15 cellular contexts compared by ENCODE assay signal in the genomic region with DNA sequence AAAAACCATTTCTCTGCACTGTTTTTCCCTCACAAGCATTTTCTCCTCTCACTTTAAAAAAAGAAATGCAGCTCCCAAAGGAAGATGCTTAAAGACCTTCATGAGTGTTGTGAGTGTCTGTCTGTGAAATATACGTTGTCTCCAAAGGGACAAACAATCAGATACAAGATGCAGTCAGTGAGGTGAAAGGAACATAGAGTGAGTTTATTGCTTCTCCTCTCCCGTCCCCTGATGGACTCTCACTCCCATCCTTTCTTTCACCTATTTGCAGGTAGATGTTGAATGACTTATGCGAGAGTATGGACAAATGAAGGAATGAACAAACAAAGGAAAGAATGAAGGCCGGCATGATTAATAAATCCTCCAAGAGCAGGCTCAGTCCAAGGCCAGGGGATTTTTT.
A peak's percentile ranks its signal among the peaks of the same experiment; 100 is the strongest.
DNase-seq lines count a peak whose midpoint lies in the region; ATAC-seq and TF ChIP-seq lines count a peak whose summit lies in the region.
"Had no signal": no experiment of that assay in that cellular context is flagged by ENCODE, and none has a peak within 500 bp of the region (broad histone marks: within the 10 kb centered on the region; RNA-seq: fewer than 3 reads in every experiment).

No MANE protein-coding gene starts in this region.

- peak overlapping the region; percentile 96 for H3K27ac ChIP-seq in OCI-LY3 (ENCODE audit: low read length)
- H3K27ac ChIP-seq: dorsolateral prefrontal cortex had no signal

- BruUV-seq in Caco-2 (replicated peaks; lab: Mats Ljungman, UMichigan): no TSS peak

- peak overlapping the region; percentile 74; the same call in 1 of the 2 replicates for H3K9ac ChIP-seq in OCI-LY3 (ENCODE audit: low read length)

- intact Hi-C loops in activated naive CD4-positive, alpha-beta T cell treated with anti-CD3 and anti-CD28 coated beads for 36 hours (cut with micrococcal nuclease): loop anchor here (1.0 to 10.0 kb wide), 2 partner anchors 141 to 563 kb away; no protein-coding TSS in a partner anchor
- intact Hi-C loops in dendritic cell treated with granulocyte-macrophage colony-stimulating factor and Interleukin-4, amounts not matched to agents 40 ng/mL and 50 ng/mL, for 4 days (cut with micrococcal nuclease): no loop called here
- intact Hi-C loops in Caco-2 (cut with micrococcal nuclease; ENCODE audit: unreplicated experiment): no loop called here

- H3K36me3 ChIP-seq in OCI-LY3 (replicated peaks; ENCODE audit: low read depth, low read length) (peaks cover 25% of the 10 kb centered on the region), Caco-2 (ENCODE audit: control insufficient read depth, insufficient read depth, low read length) (no peaks in the 10 kb centered on the region)

- no peak overlapping the region for H2AFZ ChIP-seq in OCI-LY3 (ENCODE audit: low read depth, low read length)
- H2AFZ ChIP-seq: PC-9 had no signal

- peaks cover 70% of the 10 kb centered on the region for H3K4me1 Mint-ChIP-seq in activated naive CD4-positive, alpha-beta T cell treated with anti-CD3 and anti-CD28 coated beads for 36 hours (ENCODE audit: low read depth)
- H3K4me1 Mint-ChIP-seq in dendritic cell treated with granulocyte-macrophage colony-stimulating factor and Interleukin-4, amounts not matched to agents 40 ng/mL and 50 ng/mL, for 4 days (ENCODE audit: low read depth): peaks cover 22% of the 10 kb centered on the region
- peaks cover 55% of the 10 kb centered on the region for H3K4me1 Mint-ChIP-seq in stimulated activated memory B cell treated with anti-CD40 and anti-IgM and Interleukin-4, amounts not matched to agents 10 μg/mL and 1 μg/mL and 100 μg/mL, for 72 hours
- H3K4me1 Mint-ChIP-seq in Caco-2 (ENCODE audit: low read depth, unreplicated experiment): peaks cover 5% of the 10 kb centered on the region
- peaks cover 33 to 46% of the 10 kb centered on the region in 2 donors for H3K4me1 Mint-ChIP-seq in stimulated activated naive B cell treated with anti-CD40 and anti-IgM and Interleukin-4, amounts not matched to agents 10 μg/mL and 1 μg/mL and 100 μg/mL, for 72 hours

- peaks cover 79% of the 10 kb centered on the region for H3K4me1 ChIP-seq in OCI-LY3 (ENCODE audit: low read length)
- no peaks in the 10 kb centered on the region for H3K4me1 ChIP-seq in Caco-2

- no peak for TF ChIP-seq CTCF in OCI-LY3 (IDR thresholded peaks at IDR 0.05; ENCODE audit: low read depth, low read length)
- TF ChIP-seq CTCF in Caco-2 (IDR thresholded peaks at IDR 0.05; ENCODE audit: insufficient read depth in 1 of 2, low read depth in 1 of 2, low read length in 1 of 2, severe bottlenecking in 1 of 2, unreplicated experiment in 1 of 2): no peak

- H3K4me2 ChIP-seq in OCI-LY3 (ENCODE audit: low read length): peak overlapping the region; percentile 85
- H3K4me2 ChIP-seq: PC-9 had no signal

- H4K20me1 ChIP-seq in OCI-LY3 (ENCODE audit: insufficient read depth, low read length): no peaks in the 10 kb centered on the region; the same call in none of the 2 replicates

- peaks cover 27% of the 10 kb centered on the region for H3K36me3 Mint-ChIP-seq in activated naive CD4-positive, alpha-beta T cell treated with anti-CD3 and anti-CD28 coated beads for 36 hours (ENCODE audit: low read depth)
- H3K36me3 Mint-ChIP-seq in dendritic cell treated with granulocyte-macrophage colony-stimulating factor and Interleukin-4, amounts not matched to agents 40 ng/mL and 50 ng/mL, for 4 days (ENCODE audit: low read depth): no peaks in the 10 kb centered on the region
- H3K36me3 Mint-ChIP-seq in stimulated activated memory B cell treated with anti-CD40 and anti-IgM and Interleukin-4, amounts not matched to agents 10 μg/mL and 1 μg/mL and 100 μg/mL, for 72 hours: peaks cover 5% of the 10 kb centered on the region
- H3K36me3 Mint-ChIP-seq in Caco-2 (ENCODE audit: insufficient read depth, unreplicated experiment): peaks cover 7% of the 10 kb centered on the region
- peaks cover 0 to 17% of the 10 kb centered on the region in 2 donors for H3K36me3 Mint-ChIP-seq in stimulated activated naive B cell treated with anti-CD40 and anti-IgM and Interleukin-4, amounts not matched to agents 10 μg/mL and 1 μg/mL and 100 μg/mL, for 72 hours

- POLR2A ChIA-PET in Caco-2 (lab: Charles Lee): no interaction called here

- peaks cover 85% of the 10 kb centered on the region for H3K79me2 ChIP-seq in OCI-LY3 (ENCODE audit: low read length)

- no peak for DNase-seq in activated naive CD4-positive, alpha-beta T cell treated with anti-CD3 and anti-CD28 coated beads for 36 hours
- DNase-seq in activated naive CD4-positive, alpha-beta T cell (lab: John Stamatoyannopoulos, UW): no peak
- DNase-seq in Caco-2: no peak
- no peak for DNase-seq in stimulated activated naive B cell treated with anti-CD40 and anti-IgM and Interleukin-4, amounts not matched to agents 10 μg/mL and 1 μg/mL and 100 μg/mL, for 72 hours
- DNase-seq: dorsolateral prefrontal cortex; foreskin melanocyte; NCI-H1092 treated with DMSO at 0.1 percent for 48 hours; NCI-H446; PC-9; stimulated activated CD4-positive, alpha-beta T cell treated with anti-CD3 and anti-CD28 coated beads, Interleukin-15, amount 100 ng/mL, for 24 hours had no signal

- H3K27me3 Mint-ChIP-seq in activated naive CD4-positive, alpha-beta T cell treated with anti-CD3 and anti-CD28 coated beads for 36 hours (ENCODE audit: low read depth): no peaks in the 10 kb centered on the region
- peaks cover 13% of the 10 kb centered on the region for H3K27me3 Mint-ChIP-seq in dendritic cell treated with granulocyte-macrophage colony-stimulating factor and Interleukin-4, amounts not matched to agents 40 ng/mL and 50 ng/mL, for 4 days
- no peaks in the 10 kb centered on the region for H3K27me3 Mint-ChIP-seq in stimulated activated memory B cell treated with anti-CD40 and anti-IgM and Interleukin-4, amounts not matched to agents 10 μg/mL and 1 μg/mL and 100 μg/mL, for 72 hours
- no peaks in the 10 kb centered on the region for H3K27me3 Mint-ChIP-seq in Caco-2 (ENCODE audit: insufficient read depth, unreplicated experiment)
- H3K27me3 Mint-ChIP-seq in stimulated activated naive B cell treated with anti-CD40 and anti-IgM and Interleukin-4, amounts not matched to agents 10 μg/mL and 1 μg/mL and 100 μg/mL, for 72 hours: no peaks in the 10 kb centered on the region

- peak overlapping the region; percentile 65 for H3K4me3 ChIP-seq in OCI-LY3 (ENCODE audit: low read length)
- H3K4me3 ChIP-seq in Caco-2 (ENCODE audit: low read depth, low read length): no peak overlapping the region
- H3K4me3 ChIP-seq: dorsolateral prefrontal cortex, PC-9 had no signal

- H3K4me3 Mint-ChIP-seq in activated naive CD4-positive, alpha-beta T cell treated with anti-CD3 and anti-CD28 coated beads for 36 hours: no peak overlapping the region
- peak overlapping the region; percentile 7 for H3K4me3 Mint-ChIP-seq in dendritic cell treated with granulocyte-macrophage colony-stimulating factor and Interleukin-4, amounts not matched to agents 40 ng/mL and 50 ng/mL, for 4 days
- H3K4me3 Mint-ChIP-seq in stimulated activated memory B cell treated with anti-CD40 and anti-IgM and Interleukin-4, amounts not matched to agents 10 μg/mL and 1 μg/mL and 100 μg/mL, for 72 hours: peak overlapping the region; percentile 58
- no peak overlapping the region for H3K4me3 Mint-ChIP-seq in Caco-2 (ENCODE audit: unreplicated experiment)
- no peak overlapping the region for H3K4me3 Mint-ChIP-seq in stimulated activated naive B cell treated with anti-CD40 and anti-IgM and Interleukin-4, amounts not matched to agents 10 μg/mL and 1 μg/mL and 100 μg/mL, for 72 hours
- H3K4me3 Mint-ChIP-seq: mesothelial cell of epicardium had no signal

- H3K27me3 ChIP-seq in OCI-LY3 (ENCODE audit: low read depth, low read length) (no peaks in the 10 kb centered on the region), Caco-2 (replicated peaks; ENCODE audit: control insufficient read depth, insufficient read depth, low read length) (no peaks in the 10 kb centered on the region)

- H3K9me3 ChIP-seq in OCI-LY3 (ENCODE audit: insufficient read depth, low read length): no peaks in the 10 kb centered on the region
- no peaks in the 10 kb centered on the region for H3K9me3 ChIP-seq in Caco-2

- H3K27ac Mint-ChIP-seq in activated naive CD4-positive, alpha-beta T cell treated with anti-CD3 and anti-CD28 coated beads for 36 hours: peak overlapping the region; percentile 81
- H3K27ac Mint-ChIP-seq in dendritic cell treated with granulocyte-macrophage colony-stimulating factor and Interleukin-4, amounts not matched to agents 40 ng/mL and 50 ng/mL, for 4 days: peak overlapping the region; percentile 73
- peak overlapping the region; percentile 74 for H3K27ac Mint-ChIP-seq in stimulated activated memory B cell treated with anti-CD40 and anti-IgM and Interleukin-4, amounts not matched to agents 10 μg/mL and 1 μg/mL and 100 μg/mL, for 72 hours
- no peak overlapping the region for H3K27ac Mint-ChIP-seq in Caco-2 (ENCODE audit: unreplicated experiment)
- H3K27ac Mint-ChIP-seq in stimulated activated naive B cell treated with anti-CD40 and anti-IgM and Interleukin-4, amounts not matched to agents 10 μg/mL and 1 μg/mL and 100 μg/mL, for 72 hours: no peak overlapping the region
- H3K27ac Mint-ChIP-seq: mesothelial cell of epicardium had no signal

- no peaks in the 10 kb centered on the region for H3K9me3 Mint-ChIP-seq in activated naive CD4-positive, alpha-beta T cell treated with anti-CD3 and anti-CD28 coated beads for 36 hours
- no peaks in the 10 kb centered on the region for H3K9me3 Mint-ChIP-seq in dendritic cell treated with granulocyte-macrophage colony-stimulating factor and Interleukin-4, amounts not matched to agents 40 ng/mL and 50 ng/mL, for 4 days
- no peaks in the 10 kb centered on the region for H3K9me3 Mint-ChIP-seq in stimulated activated memory B cell treated with anti-CD40 and anti-IgM and Interleukin-4, amounts not matched to agents 10 μg/mL and 1 μg/mL and 100 μg/mL, for 72 hours
- no peaks in the 10 kb centered on the region for H3K9me3 Mint-ChIP-seq in Caco-2 (ENCODE audit: unreplicated experiment)
- no peaks in the 10 kb centered on the region for H3K9me3 Mint-ChIP-seq in stimulated activated naive B cell treated with anti-CD40 and anti-IgM and Interleukin-4, amounts not matched to agents 10 μg/mL and 1 μg/mL and 100 μg/mL, for 72 hours

- CTCF ChIA-PET in activated naive CD4-positive, alpha-beta T cell treated with anti-CD3 and anti-CD28 coated beads for 36 hours (lab: Charles Lee): no interaction called here
- CTCF ChIA-PET in Caco-2 (lab: Charles Lee): no interaction called here

- no peak for ATAC-seq in stimulated activated memory B cell treated with anti-CD40 and anti-IgM and Interleukin-4, amounts not matched to agents 10 μg/mL and 1 μg/mL and 100 μg/mL, for 72 hours
- ATAC-seq in stimulated activated naive B cell treated with anti-CD40 and anti-IgM and Interleukin-4, amounts not matched to agents 10 μg/mL and 1 μg/mL and 100 μg/mL, for 72 hours (replicated peaks): no peak
- no peak for ATAC-seq in GM18861 (IDR thresholded peaks at IDR 0.05; ENCODE audit: unreplicated experiment)

Comparison
In these comparisons a context has a peak if more than half of its experiments do, and no peak if none do; other contexts are left out.
1. H3K27ac Mint-ChIP-seq: peak in activated naive CD4-positive, alpha-beta T cell treated with anti-CD3 and anti-CD28 coated beads for 36 hours (single experiment), dendritic cell treated with granulocyte-macrophage colony-stimulating factor and Interleukin-4, amounts not matched to agents 40 ng/mL and 50 ng/mL, for 4 days (single experiment) and stimulated activated memory B cell treated with anti-CD40 and anti-IgM and Interleukin-4, amounts not matched to agents 10 μg/mL and 1 μg/mL and 100 μg/mL, for 72 hours (single experiment); none in Caco-2 (single experiment) and stimulated activated naive B cell treated with anti-CD40 and anti-IgM and Interleukin-4, amounts not matched to agents 10 μg/mL and 1 μg/mL and 100 μg/mL, for 72 hours (single experiment).
2. H3K4me3 Mint-ChIP-seq: peak in dendritic cell treated with granulocyte-macrophage colony-stimulating factor and Interleukin-4, amounts not matched to agents 40 ng/mL and 50 ng/mL, for 4 days (single experiment) and stimulated activated memory B cell treated with anti-CD40 and anti-IgM and Interleukin-4, amounts not matched to agents 10 μg/mL and 1 μg/mL and 100 μg/mL, for 72 hours (single experiment); none in activated naive CD4-positive, alpha-beta T cell treated with anti-CD3 and anti-CD28 coated beads for 36 hours (single experiment), Caco-2 (single experiment) and stimulated activated naive B cell treated with anti-CD40 and anti-IgM and Interleukin-4, amounts not matched to agents 10 μg/mL and 1 μg/mL and 100 μg/mL, for 72 hours (0 of 2).